In the genomic region with DNA sequence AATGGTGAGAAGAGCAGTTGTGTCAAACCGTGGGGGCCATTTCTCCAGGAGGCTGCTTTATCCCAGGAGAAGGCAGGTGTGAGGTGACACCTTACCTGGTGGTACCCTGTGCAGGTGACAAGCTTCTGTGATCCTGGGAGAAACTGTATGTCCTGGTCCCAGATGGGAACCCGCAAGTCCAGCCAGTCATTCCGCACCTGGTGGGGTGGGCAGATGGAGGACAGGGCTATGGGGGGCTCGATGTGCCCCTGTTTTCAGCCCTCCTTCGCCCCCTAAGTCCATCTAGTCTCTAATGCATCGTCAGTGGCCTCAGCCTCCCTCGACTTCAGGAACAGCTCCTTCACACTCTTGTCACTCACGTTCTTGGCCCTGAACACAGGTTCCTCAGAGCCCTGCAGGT, we compare ENCODE assay signal across 21 cellular contexts. TPM values are rescaled to one million over a fixed set of nuclear protein-coding genes. Genes with fewer than 3 reads are reported as not detected.
DNase-seq lines count a peak whose midpoint lies in the region; ATAC-seq, FAIRE-seq and TF ChIP-seq lines count a peak whose summit lies in the region.
"Had no signal": no experiment of that assay in that cellular context is flagged by ENCODE, and none has a peak within 500 bp of the region (broad histone marks: within the 10 kb centered on the region; RNA-seq: fewer than 3 reads in every experiment).

No MANE protein-coding gene starts in this region.

- H3K27ac Mint-ChIP-seq in activated T-cell treated with anti-CD3 and anti-CD28 coated beads, Interleukin-2, amount 50 U/mL, for 24 hours: peak overlapping the region; percentile 86
- no peak overlapping the region for H3K27ac Mint-ChIP-seq in GM23338
- H3K27ac Mint-ChIP-seq in astrocyte (ENCODE audit: unreplicated experiment): peak overlapping the region; percentile 63
- H3K27ac Mint-ChIP-seq: HFFc6 had no signal

- no peaks in the 10 kb centered on the region for H3K9me2 ChIP-seq in GM23338 (ENCODE audit: insufficient read depth)

- FAIRE-seq in astrocyte (lab: Jason Lieb, UNC) (no peak), GM12892 (lab: Jason Lieb, UNC) (no peak)
- FAIRE-seq: RCC 7860 had no signal

- H2AFZ ChIP-seq in GM23338: no peak overlapping the region
- H2AFZ ChIP-seq in astrocyte (ENCODE audit: low read depth, low read length): no peak overlapping the region

- H3K4me2 ChIP-seq in GM23338 (no peak overlapping the region), astrocyte (ENCODE audit: low read length) (no peak overlapping the region)

- H3K27me3 Mint-ChIP-seq in activated T-cell treated with anti-CD3 and anti-CD28 coated beads, Interleukin-2, amount 50 U/mL, for 24 hours: no peaks in the 10 kb centered on the region
- peaks cover 27% of the 10 kb centered on the region for H3K27me3 Mint-ChIP-seq in GM23338 (ENCODE audit: insufficient read depth, low read depth, poor library complexity)
- H3K27me3 Mint-ChIP-seq in astrocyte (ENCODE audit: low read depth, unreplicated experiment): no peaks in the 10 kb centered on the region

- no peaks in the 10 kb centered on the region for H3K27me3 ChIP-seq in GM23338 (ENCODE audit: insufficient read depth)
- H3K27me3 ChIP-seq in astrocyte (ENCODE audit: insufficient read depth, low read length): no peaks in the 10 kb centered on the region
- H3K27me3 ChIP-seq in spleen (replicated peaks in 1 of 7): no peaks in the 10 kb centered on the region

- no peak overlapping the region for H3K4me3 Mint-ChIP-seq in activated T-cell treated with anti-CD3 and anti-CD28 coated beads, Interleukin-2, amount 50 U/mL, for 24 hours
- H3K4me3 Mint-ChIP-seq in GM23338 (peak overlapping the region; percentile 26; the same call in 1 of the 3 replicates), astrocyte (ENCODE audit: unreplicated experiment) (no peak overlapping the region)
- H3K4me3 Mint-ChIP-seq: HFFc6 had no signal

- peaks cover 16% of the 10 kb centered on the region for H3K4me1 ChIP-seq in GM23338 (ENCODE audit: insufficient read depth)
- peaks cover 20% of the 10 kb centered on the region for H3K4me1 ChIP-seq in astrocyte (ENCODE audit: insufficient read depth, low read length)
- peaks cover 20 to 79% (median 54%) of the 10 kb centered on the region in 6 donors for H3K4me1 ChIP-seq in spleen
- H3K4me1 ChIP-seq: Caco-2 had no signal

- no peak overlapping the region for H3K9ac ChIP-seq in astrocyte (ENCODE audit: low read length)

- WGBS in spleen, 5 donors: 86 to 93% (median 90%) methylated on average over 6 to 8 of the region's 8 CpGs

- H3F3A ChIP-seq in GM23338 (replicated peaks; ENCODE audit: low read depth): peaks cover 48% of the 10 kb centered on the region; the same call in 1 of the 2 replicates

- TF ChIP-seq CTCF in GM23338 (conservative IDR thresholded peaks at IDR 0.05; ENCODE audit: low read depth in 2 of 2) (no peak), astrocyte (IDR thresholded peaks at IDR 0.05; ENCODE audit: insufficient read depth, low read depth, low read length) (no peak), spleen (IDR thresholded peaks at IDR 0.05 in 8 of 11, conservative IDR thresholded peaks at IDR 0.05 in 3 of 11) (no peak)

- DNase-seq in activated T-cell treated with anti-CD3 and anti-CD28 coated beads, Interleukin-2, amount 50 U/mL, for 24 hours: no peak
- no peak for DNase-seq in activated T-cell treated with anti-CD3 and anti-CD28 coated beads for 4 hours
- DNase-seq in GM23338 (ENCODE audit: low spot score): no peak
- no peak for DNase-seq in astrocyte (ENCODE audit: low read depth)
- DNase-seq in spleen: peak; percentile 45
- DNase-seq in DMS 273 treated with DMSO at 0.1 percent for 48 hours (lab: John Stamatoyannopoulos, UW): no peak
- no peak for DNase-seq in NCI-H510A treated with DMSO at 0.1 percent for 48 hours (lab: John Stamatoyannopoulos, UW)
- DNase-seq in GM12892 (ENCODE audit: insufficient read length): no peak
- DNase-seq: 8988T, C1 segment of cervical spinal cord, Caco-2, HFFc6, IMR-90, Kasumi-1, MM.1S, NCI-H1092 treated with DMSO at 0.1 percent for 48 hours, NCI-H2081 treated with DMSO at 0.1 percent for 48 hours, NCI-H524 treated with DMSO at 0.1 percent for 48 hours, SHP77 had no signal

- no peaks in the 10 kb centered on the region for H3K9me3 Mint-ChIP-seq in activated T-cell treated with anti-CD3 and anti-CD28 coated beads, Interleukin-2, amount 50 U/mL, for 24 hours
- no peaks in the 10 kb centered on the region; the same call in 2 of the 3 replicates for H3K9me3 Mint-ChIP-seq in GM23338
- no peaks in the 10 kb centered on the region for H3K9me3 Mint-ChIP-seq in astrocyte (ENCODE audit: unreplicated experiment)
- H3K9me3 Mint-ChIP-seq: HFFc6 had no signal

- peaks cover 43% of the 10 kb centered on the region for H3K79me2 ChIP-seq in GM23338 (replicated peaks; ENCODE audit: insufficient read depth)
- H3K79me2 ChIP-seq in astrocyte (ENCODE audit: insufficient read depth, low read length): peaks cover 80% of the 10 kb centered on the region

- H3K27ac ChIP-seq in GM23338 (ENCODE audit: low read depth): no peak overlapping the region
- H3K27ac ChIP-seq in astrocyte (ENCODE audit: low read depth, low read length): no peak overlapping the region
- no peak overlapping the region for H3K27ac ChIP-seq in spleen

- peaks cover 9% of the 10 kb centered on the region for H4K20me1 ChIP-seq in GM23338 (replicated peaks; ENCODE audit: insufficient read depth)
- H4K20me1 ChIP-seq in astrocyte (ENCODE audit: insufficient read depth, low read length): peaks cover 38% of the 10 kb centered on the region

- intact Hi-C loops in spleen (cut with DNase I; ENCODE audit: low total_unique reads): no loop called here

- ATAC-seq in GM23338: no peak

- peaks cover 69% of the 10 kb centered on the region for H3K4me1 Mint-ChIP-seq in activated T-cell treated with anti-CD3 and anti-CD28 coated beads, Interleukin-2, amount 50 U/mL, for 24 hours (ENCODE audit: low read depth)
- H3K4me1 Mint-ChIP-seq in GM23338: peaks cover 24% of the 10 kb centered on the region
- H3K4me1 Mint-ChIP-seq in astrocyte (ENCODE audit: low read depth, unreplicated experiment): peaks cover 10% of the 10 kb centered on the region

- H3K9me3 ChIP-seq in astrocyte (ENCODE audit: insufficient read depth, low read depth, low read length): no peaks in the 10 kb centered on the region
- H3K9me3 ChIP-seq in spleen: no peaks in the 10 kb centered on the region
- H3K9me3 ChIP-seq: Caco-2 had no signal

- H3K36me3 ChIP-seq in GM23338 (ENCODE audit: insufficient read depth) (peaks cover 21% of the 10 kb centered on the region), astrocyte (ENCODE audit: insufficient read depth, low read length) (peaks cover 20% of the 10 kb centered on the region), spleen (peaks cover 0 to 49% (median 29%) of the 10 kb centered on the region in 6 donors)

- TF ChIP-seq POLR2A in spleen (IDR thresholded peaks at IDR 0.05): no peak
- no peak for TF ChIP-seq POLR2A in GM12892 (IDR thresholded peaks at IDR 0.05; ENCODE audit: low read depth, low read length)

- H3K4me3 ChIP-seq in GM23338: no peak overlapping the region
- no peak overlapping the region for H3K4me3 ChIP-seq in astrocyte (ENCODE audit: insufficient read depth, low read depth, low read length)
- no peak overlapping the region for H3K4me3 ChIP-seq in spleen

- peaks cover 84% of the 10 kb centered on the region for H3K36me3 Mint-ChIP-seq in activated T-cell treated with anti-CD3 and anti-CD28 coated beads, Interleukin-2, amount 50 U/mL, for 24 hours (ENCODE audit: low read depth)
- peaks cover 65% of the 10 kb centered on the region for H3K36me3 Mint-ChIP-seq in GM23338 (ENCODE audit: low read depth)
- peaks cover 17% of the 10 kb centered on the region for H3K36me3 Mint-ChIP-seq in astrocyte (ENCODE audit: low read depth, unreplicated experiment)

TF ChIP-seq in GM23338, 12 proteins besides CTCF, POLR2A, EP300 and RAD21 (continues in another document):
- TF ChIP-seq NANOG (IDR thresholded peaks at IDR 0.05; ENCODE audit: borderline replicate concordance) (no peak), EZH2 (IDR thresholded peaks at IDR 0.05; ENCODE audit: low read depth, unreplicated experiment) (no peak)

RNA-seq across cellular contexts. Expression of a gene that starts 2.7 kb away (rescaled TPM):
- total RNA-seq in GM23338 (2014; rRNA removed; shearing (Covaris generic)): not detected in 2 replicates
- polyA plus RNA-seq in GM23338 (2016; fragmentation: Nextera tagmentation; extraction: Ambion mirVana) (1.3 and 1.9 TPM in 2 replicates), spleen (not detected)
- total RNA-seq in astrocyte (not detected in 2 replicates), spleen (not detected)
- not detected for polyA plus RNA-seq in GM12892 (2012; ENCODE audit: missing spikeins)
- total RNA-seq: H4, HFFc6, IMR-90 had no signal
- polyA plus RNA-seq: IMR-90 had no signal

RNA-seq across cellular contexts. Expression of a gene that starts 3.5 kb away (rescaled TPM):
- total RNA-seq in GM23338 (2014; rRNA removed; shearing (Covaris generic)): 15.0 and 22.2 TPM in 2 replicates
- polyA plus RNA-seq in GM23338 (2016; fragmentation: Nextera tagmentation; extraction: Ambion mirVana): 7.4 and 7.7 TPM in 2 replicates
- 44.2 and 45.7 TPM in 2 replicates for total RNA-seq in astrocyte
- 10 to 100 TPM; 40.5 to 50.7 (median 43.7) TPM for total RNA-seq in spleen
- polyA plus RNA-seq in spleen: 10 to 100 TPM; 20.9 to 27.0 (median 23.5) TPM
- 23.9 TPM for polyA plus RNA-seq in GM12892 (2012; ENCODE audit: missing spikeins)

RNA-seq across cellular contexts. Expression of a gene that starts 4.1 kb away (rescaled TPM):
- total RNA-seq in GM23338 (2014; rRNA removed; shearing (Covaris generic)): 109 and 136 TPM in 2 replicates
- polyA plus RNA-seq in GM23338 (2016; fragmentation: Nextera tagmentation; extraction: Ambion mirVana): 94.4 and 95.8 TPM in 2 replicates
- 46.8 and 53.5 TPM in 2 replicates for total RNA-seq in astrocyte
- 10 to 100 TPM; 29.0 to 62.2 (median 46.4) TPM for total RNA-seq in spleen
- polyA plus RNA-seq in spleen: 10 to 100 TPM; 56.0 to 66.2 (median 60.1) TPM
- 51.3 TPM for polyA plus RNA-seq in GM12892 (2012; ENCODE audit: missing spikeins)

RNA-seq across cellular contexts. Expression of a gene that starts 30.1 kb away (rescaled TPM):
- 31.8 and 33.8 TPM in 2 replicates for total RNA-seq in GM23338 (2014; rRNA removed; shearing (Covaris generic))
- polyA plus RNA-seq in GM23338 (2016; fragmentation: Nextera tagmentation; extraction: Ambion mirVana) (31.1 and 31.7 TPM in 2 replicates), spleen (100 to 1,000 TPM in 2 of 3 donors, 10 to 100 TPM in 1; 83.1 to 271 (median 194) TPM)
- total RNA-seq in astrocyte (51.4 and 55.9 TPM in 2 replicates), spleen (100 to 1,000 TPM in 4 of 7 donors, 10 to 100 TPM in 3; 87.7 to 125 (median 118) TPM)
- 51.3 TPM for polyA plus RNA-seq in GM12892 (2012; ENCODE audit: missing spikeins)

RNA-seq across cellular contexts. Expression of a gene that starts 43.5 kb away (rescaled TPM):
- 35.6 and 46.1 TPM in 2 replicates for total RNA-seq in GM23338 (2014; rRNA removed; shearing (Covaris generic))
- polyA plus RNA-seq in GM23338 (2016; fragmentation: Nextera tagmentation; extraction: Ambion mirVana) (59.6 and 69.1 TPM in 2 replicates), spleen (10 to 100 TPM; 19.0 to 32.8 (median 25.0) TPM)
- total RNA-seq in astrocyte (7.8 and 11.3 TPM in 2 replicates), spleen (10 to 100 TPM; 11.2 to 27.8 (median 13.6) TPM)
- polyA plus RNA-seq in GM12892 (2012; ENCODE audit: missing spikeins): 10.3 TPM
